Comparison of ENCODE assay signal across 1 cellular context in the genomic region with DNA sequence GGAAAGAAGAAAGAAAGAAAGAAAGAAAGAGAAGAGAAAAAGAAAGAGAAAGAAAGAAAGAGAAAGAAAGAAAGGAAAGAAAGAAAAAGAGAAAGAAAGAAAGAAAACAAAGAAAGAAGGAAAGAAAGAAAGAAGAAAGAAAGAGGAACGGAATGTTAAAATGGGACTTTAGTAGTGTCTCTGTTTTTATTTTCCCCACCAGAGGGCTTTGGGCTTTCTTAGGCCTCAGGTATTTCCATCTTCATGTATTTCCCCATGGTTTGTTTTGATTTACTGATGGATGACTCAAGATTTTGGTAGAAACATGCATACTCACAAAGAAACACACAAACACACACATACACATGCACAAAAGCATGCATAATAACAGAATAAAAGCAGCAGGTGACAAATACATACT.
TF ChIP-seq lines count a peak whose summit lies in the region.

No MANE protein-coding gene starts in this region.

TF ChIP-seq in K562, 482 proteins besides CTCF, POLR2A, EP300 and RAD21 (continued from another document):
- TF ChIP-seq, protein P1, sequence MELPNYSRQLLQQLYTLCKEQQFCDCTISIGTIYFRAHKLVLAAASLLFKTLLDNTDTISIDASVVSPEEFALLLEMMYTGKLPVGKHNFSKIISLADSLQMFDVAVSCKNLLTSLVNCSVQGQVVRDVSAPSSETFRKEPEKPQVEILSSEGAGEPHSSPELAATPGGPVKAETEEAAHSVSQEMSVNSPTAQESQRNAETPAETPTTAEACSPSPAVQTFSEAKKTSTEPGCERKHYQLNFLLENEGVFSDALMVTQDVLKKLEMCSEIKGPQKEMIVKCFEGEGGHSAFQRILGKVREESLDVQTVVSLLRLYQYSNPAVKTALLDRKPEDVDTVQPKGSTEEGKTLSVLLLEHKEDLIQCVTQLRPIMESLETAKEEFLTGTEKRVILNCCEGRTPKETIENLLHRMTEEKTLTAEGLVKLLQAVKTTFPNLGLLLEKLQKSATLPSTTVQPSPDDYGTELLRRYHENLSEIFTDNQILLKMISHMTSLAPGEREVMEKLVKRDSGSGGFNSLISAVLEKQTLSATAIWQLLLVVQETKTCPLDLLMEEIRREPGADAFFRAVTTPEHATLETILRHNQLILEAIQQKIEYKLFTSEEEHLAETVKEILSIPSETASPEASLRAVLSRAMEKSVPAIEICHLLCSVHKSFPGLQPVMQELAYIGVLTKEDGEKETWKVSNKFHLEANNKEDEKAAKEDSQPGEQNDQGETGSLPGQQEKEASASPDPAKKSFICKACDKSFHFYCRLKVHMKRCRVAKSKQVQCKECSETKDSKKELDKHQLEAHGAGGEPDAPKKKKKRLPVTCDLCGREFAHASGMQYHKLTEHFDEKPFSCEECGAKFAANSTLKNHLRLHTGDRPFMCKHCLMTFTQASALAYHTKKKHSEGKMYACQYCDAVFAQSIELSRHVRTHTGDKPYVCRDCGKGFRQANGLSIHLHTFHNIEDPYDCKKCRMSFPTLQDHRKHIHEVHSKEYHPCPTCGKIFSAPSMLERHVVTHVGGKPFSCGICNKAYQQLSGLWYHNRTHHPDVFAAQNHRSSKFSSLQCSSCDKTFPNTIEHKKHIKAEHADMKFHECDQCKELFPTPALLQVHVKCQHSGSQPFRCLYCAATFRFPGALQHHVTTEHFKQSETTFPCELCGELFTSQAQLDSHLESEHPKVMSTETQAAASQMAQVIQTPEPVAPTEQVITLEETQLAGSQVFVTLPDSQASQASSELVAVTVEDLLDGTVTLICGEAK (IDR thresholded peaks at IDR 0.05) = no peak
- TF ChIP-seq, protein P1 (CRISPR knock-in tag; IDR thresholded peaks at IDR 0.05) = no peak
- no peak for TF ChIP-seq PHB (CRISPR knock-in tag; IDR thresholded peaks at IDR 0.05)
- TF ChIP-seq ZNF282 (CRISPR knock-in tag; IDR thresholded peaks at IDR 0.05) = no peak
- TF ChIP-seq HDAC2 (IDR thresholded peaks at IDR 0.05) = no peak
TF ChIP-seq in K562: peak in this region for 1.
